8 cellular contexts compared by ENCODE assay signal in the genomic region with DNA sequence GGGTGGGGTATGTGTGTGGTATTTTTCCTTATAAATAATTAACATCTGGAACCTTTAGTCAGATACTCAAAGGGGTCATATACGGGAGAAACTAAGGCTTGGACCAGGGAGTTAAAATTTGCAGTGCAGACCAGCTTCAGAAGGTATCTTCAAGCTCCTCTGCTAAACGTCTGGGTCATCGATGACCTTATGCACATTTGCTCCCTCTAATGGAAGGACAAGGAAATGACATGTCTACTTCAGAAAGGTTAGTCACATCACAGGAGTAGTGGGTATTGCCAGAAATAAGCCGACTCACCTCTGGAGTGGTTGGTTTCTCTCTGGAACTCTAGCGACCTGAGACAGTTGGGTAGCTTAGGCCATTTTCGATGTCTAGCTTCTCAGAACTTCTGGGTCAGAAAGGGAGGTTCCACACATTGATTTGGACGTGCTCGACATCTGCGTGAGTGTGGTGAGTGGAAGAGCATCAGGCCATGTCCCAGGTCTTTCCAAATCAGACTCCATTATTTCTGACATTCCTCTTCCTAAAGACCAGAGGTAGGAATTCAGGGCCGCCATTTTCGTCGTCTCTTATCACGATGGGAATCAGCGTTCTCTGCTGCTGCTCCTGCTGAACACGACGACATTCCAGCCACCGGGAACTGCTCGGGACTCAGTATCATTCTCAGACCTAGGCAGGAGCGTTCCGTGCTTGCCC. TPM values are rescaled to one million over a fixed set of nuclear protein-coding genes. Genes with fewer than 3 reads are reported as not detected.
DNase-seq lines count a peak whose midpoint lies in the region; ATAC-seq, FAIRE-seq and TF ChIP-seq lines count a peak whose summit lies in the region.

No MANE protein-coding gene starts in this region.

- H3K36me3 ChIP-seq in BJ (ENCODE audit: control insufficient read depth, insufficient read depth, low read length): no peaks in the 10 kb centered on the region

- H3K9me3 Mint-ChIP-seq in activated T-cell treated with anti-CD3 and anti-CD28 coated beads, Interleukin-2, amount 50 U/mL, for 72 hours: no peaks in the 10 kb centered on the region
- H3K9me3 Mint-ChIP-seq in progenitor cell of endocrine pancreas (ENCODE audit: low read depth): no peaks in the 10 kb centered on the region

- H3K4me3 Mint-ChIP-seq in activated T-cell treated with anti-CD3 and anti-CD28 coated beads, Interleukin-2, amount 50 U/mL, for 72 hours: peak overlapping the region in 1 of 2 donors; percentile 37
- H3K4me3 Mint-ChIP-seq in progenitor cell of endocrine pancreas (ENCODE audit: low read depth): no peak overlapping the region

- DNase-seq in BJ (ENCODE audit: low read depth) (peak; percentile 50), GM18507 (ENCODE audit: extremely low spot score, insufficient read length, low read depth) (peak; percentile 72), NCI-H69 (lab: John Stamatoyannopoulos, UW) (peak; percentile 71), globus pallidus (ENCODE audit: low spot score) (peak; percentile 69), progenitor cell of endocrine pancreas (ENCODE audit: low spot score, unreplicated experiment) (no peak)
- peak; percentile 50 to 54 for DNase-seq in activated T-cell treated with anti-CD3 and anti-CD28 coated beads, Interleukin-2, amount 50 U/mL, for 72 hours

- H3K27me3 ChIP-seq in BJ (ENCODE audit: control insufficient read depth, insufficient read depth, low read length): no peaks in the 10 kb centered on the region

- H3K27ac Mint-ChIP-seq in activated T-cell treated with anti-CD3 and anti-CD28 coated beads, Interleukin-2, amount 50 U/mL, for 72 hours: no peak overlapping the region
- peak overlapping the region; percentile 34 for H3K27ac Mint-ChIP-seq in progenitor cell of endocrine pancreas

- peak; percentile 89 for FAIRE-seq in GM18507 (lab: Jason Lieb, UNC)

- POLR2A ChIA-PET in BJ (lab: Charles Lee): interaction anchor here (0.6 to 1.7 kb wide), 3 partner anchors 9 to 143 kb away, joined by 3 to 5 read pairs (median 4); no protein-coding TSS in a partner anchor

- H3K4me3 ChIP-seq in BJ (ENCODE audit: low read depth, low read length): peak overlapping the region; percentile 28

- H3K27me3 Mint-ChIP-seq in activated T-cell treated with anti-CD3 and anti-CD28 coated beads, Interleukin-2, amount 50 U/mL, for 72 hours (ENCODE audit: low read depth): no peaks in the 10 kb centered on the region
- H3K27me3 Mint-ChIP-seq in progenitor cell of endocrine pancreas: peaks cover 4% of the 10 kb centered on the region

- TF ChIP-seq CTCF in BJ (IDR thresholded peaks at IDR 0.05; ENCODE audit: insufficient read depth, low read depth, low read length): peak; percentile 66
- peak; percentile 69 for TF ChIP-seq CTCF in progenitor cell of endocrine pancreas (IDR thresholded peaks at IDR 0.05; ENCODE audit: unreplicated experiment)

- H3K36me3 Mint-ChIP-seq in activated T-cell treated with anti-CD3 and anti-CD28 coated beads, Interleukin-2, amount 50 U/mL, for 72 hours (ENCODE audit: insufficient read depth in 2 of 2): no peaks in the 10 kb centered on the region
- no peaks in the 10 kb centered on the region for H3K36me3 Mint-ChIP-seq in progenitor cell of endocrine pancreas (ENCODE audit: insufficient read depth)

- CTCF ChIA-PET in BJ (lab: Yijun Ruan, JAX): interaction anchor here (0.6 to 12.6 kb wide), 28 partner anchors 14 to 1715 kb away, joined by 3 to 282 read pairs (median 4); partner anchors contain the start of gene PXYLP1

- peaks cover 24% of the 10 kb centered on the region for H3K4me1 Mint-ChIP-seq in activated T-cell treated with anti-CD3 and anti-CD28 coated beads, Interleukin-2, amount 50 U/mL, for 72 hours (ENCODE audit: low read depth)
- peaks cover 9% of the 10 kb centered on the region for H3K4me1 Mint-ChIP-seq in progenitor cell of endocrine pancreas (ENCODE audit: low read depth)

- ATAC-seq in HG03565 (IDR thresholded peaks at IDR 0.05; ENCODE audit: unreplicated experiment) (peak; percentile 52), HG02973 (IDR thresholded peaks at IDR 0.05; ENCODE audit: unreplicated experiment) (no peak)
- ATAC-seq in activated T-cell treated with anti-CD3 and anti-CD28 coated beads, Interleukin-2, amount 50 U/mL, for 72 hours (replicated peaks in 1 of 2): peak; percentile 87 to 92

RNA-seq across cellular contexts. Expression of gene RASA2, which starts 31.8 kb away (rescaled TPM):
- 5.6 and 9.1 TPM in 2 replicates for polyA plus RNA-seq in BJ (2011; rRNA removed)
- 8.1 and 9.7 TPM in 2 replicates for polyA minus RNA-seq in BJ (2011; rRNA and poly(A)+ RNA removed)
- 10 to 100 TPM; 34.4 to 37.3 TPM for total RNA-seq in activated T-cell treated with anti-CD3 and anti-CD28 coated beads, Interleukin-2, amount 50 U/mL, for 72 hours
- 17.8 and 21.5 TPM in 2 replicates for total RNA-seq in progenitor cell of endocrine pancreas
